In the genomic region with DNA sequence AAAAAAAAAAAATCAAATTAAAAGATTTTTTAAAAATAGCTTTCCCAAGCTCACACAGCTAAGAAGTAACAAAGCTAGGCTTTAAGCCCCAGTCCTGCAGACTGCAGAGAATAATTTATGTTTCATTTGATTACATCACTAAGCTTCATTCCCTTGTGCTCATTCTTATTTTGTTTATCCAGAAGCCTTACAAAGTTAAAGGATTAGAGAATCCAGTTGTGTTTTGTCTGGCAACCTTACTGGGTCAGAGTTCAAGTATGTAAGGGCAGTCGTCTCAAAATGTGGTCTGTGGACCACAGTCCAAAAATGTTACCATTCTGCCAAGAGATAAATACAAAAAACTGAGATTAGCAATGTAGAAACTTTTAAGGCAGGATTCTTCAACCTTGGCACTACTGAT, we compare ENCODE assay signal across 17 cellular contexts. TPM values are rescaled to one million over a fixed set of nuclear protein-coding genes. Genes with fewer than 3 reads are reported as not detected.
DNase-seq lines count a peak whose midpoint lies in the region; ATAC-seq and TF ChIP-seq lines count a peak whose summit lies in the region.
"Had no signal": no experiment of that assay in that cellular context is flagged by ENCODE, and none has a peak within 500 bp of the region (broad histone marks: within the 10 kb centered on the region; RNA-seq: fewer than 3 reads in every experiment).

No MANE protein-coding gene starts in this region.

- no peak overlapping the region for H3K4me3 Mint-ChIP-seq in activated naive CD8-positive, alpha-beta T cell treated with anti-CD3 and anti-CD28 coated beads, Interleukin-2, amount 10 ng/mL, durations not matched to agents 7 days and 5 days
- H3K4me3 Mint-ChIP-seq: CD14-positive monocyte, immature natural killer cell had no signal

- DNase-seq in AG08395 (ENCODE audit: low spot score) = peak; percentile 31
- peak; percentile 73 for DNase-seq in GM04503 (ENCODE audit: low read depth)
- DNase-seq in activated naive CD8-positive, alpha-beta T cell treated with anti-CD3 and anti-CD28 coated beads, Interleukin-2, amount 10 ng/mL, durations not matched to agents 7 days and 5 days = no peak
- DNase-seq in fibroblast of villous mesenchyme (ENCODE audit: low read depth) = peak; percentile 85
- no peak for DNase-seq in NOMO-1 treated with DMSO at 0.1 percent for 48 hours (lab: John Stamatoyannopoulos, UW; ENCODE audit: unreplicated experiment)
- no peak for DNase-seq in 8988T
- no peak for DNase-seq in NCI-H748 (lab: John Stamatoyannopoulos, UW; ENCODE audit: unreplicated experiment)
- DNase-seq: activated CD4-positive, alpha-beta T cell treated with anti-CD3 and anti-CD28 coated beads for 48 hours; DMS79 treated with DMSO at 0.1 percent for 48 hours; effector memory CD4-positive, alpha-beta T cell; immature natural killer cell; NCI-H82; SIG-M5; stimulated activated CD4-positive, alpha-beta T cell treated with anti-CD3 and anti-CD28 coated beads, Interleukin-15, amount 100 ng/mL, for 24 hours; thyroid gland had no signal

- POLR2A ChIA-PET in activated naive CD8-positive, alpha-beta T cell treated with anti-CD3 and anti-CD28 coated beads, Interleukin-2, amount 10 ng/mL, durations not matched to agents 7 days and 5 days (lab: Charles Lee) = interaction anchor here (4.1 kb wide), 1 partner anchor 25 kb away, joined by 32 read pairs; no protein-coding TSS in a partner anchor

- peaks cover 59% of the 10 kb centered on the region for H3K4me1 Mint-ChIP-seq in activated naive CD8-positive, alpha-beta T cell treated with anti-CD3 and anti-CD28 coated beads, Interleukin-2, amount 10 ng/mL, durations not matched to agents 7 days and 5 days
- H3K4me1 Mint-ChIP-seq: CD14-positive monocyte had no signal

- no peak overlapping the region for H3K4me3 ChIP-seq in fibroblast of villous mesenchyme (ENCODE audit: low read depth, low read length)
- H3K4me3 ChIP-seq: thyroid gland had no signal

- no peak for ATAC-seq in activated naive CD8-positive, alpha-beta T cell treated with anti-CD3 and anti-CD28 coated beads, Interleukin-2, amount 10 ng/mL, durations not matched to agents 7 days and 5 days (ENCODE audit: low read depth)
- ATAC-seq in HG03469 (IDR thresholded peaks at IDR 0.05; ENCODE audit: unreplicated experiment) = no peak

- H3K27ac Mint-ChIP-seq in activated naive CD8-positive, alpha-beta T cell treated with anti-CD3 and anti-CD28 coated beads, Interleukin-2, amount 10 ng/mL, durations not matched to agents 7 days and 5 days = peak overlapping the region; percentile 60
- H3K27ac Mint-ChIP-seq: CD14-positive monocyte, immature natural killer cell had no signal

- no peak for TF ChIP-seq CTCF in fibroblast of villous mesenchyme (IDR thresholded peaks at IDR 0.05; ENCODE audit: insufficient read depth, low read depth, low read length)

- H3K36me3 Mint-ChIP-seq in activated naive CD8-positive, alpha-beta T cell treated with anti-CD3 and anti-CD28 coated beads, Interleukin-2, amount 10 ng/mL, durations not matched to agents 7 days and 5 days = no peaks in the 10 kb centered on the region
- H3K36me3 Mint-ChIP-seq: CD14-positive monocyte, immature natural killer cell had no signal

- H3K27me3 Mint-ChIP-seq in activated naive CD8-positive, alpha-beta T cell treated with anti-CD3 and anti-CD28 coated beads, Interleukin-2, amount 10 ng/mL, durations not matched to agents 7 days and 5 days = no peaks in the 10 kb centered on the region

- no peaks in the 10 kb centered on the region for H3K9me3 Mint-ChIP-seq in activated naive CD8-positive, alpha-beta T cell treated with anti-CD3 and anti-CD28 coated beads, Interleukin-2, amount 10 ng/mL, durations not matched to agents 7 days and 5 days
- H3K9me3 Mint-ChIP-seq: CD14-positive monocyte, immature natural killer cell had no signal

RNA-seq across cellular contexts. Expression of gene EZH2, which starts 32.1 kb away (rescaled TPM):
- 10 to 100 TPM; 73.8 to 76.6 TPM for total RNA-seq in activated naive CD8-positive, alpha-beta T cell treated with anti-CD3 and anti-CD28 coated beads, Interleukin-2, amount 10 ng/mL, durations not matched to agents 7 days and 5 days
- 10.6 and 12.1 TPM in 2 replicates for total RNA-seq in fibroblast of villous mesenchyme

Comparison
In these comparisons a context has a peak if more than half of its experiments do, and no peak if none do; other contexts are left out.
1. DNase-seq: peak in AG08395 (single experiment), GM04503 (single experiment) and fibroblast of villous mesenchyme (single experiment); none in activated naive CD8-positive, alpha-beta T cell treated with anti-CD3 and anti-CD28 coated beads, Interleukin-2, amount 10 ng/mL, durations not matched to agents 7 days and 5 days (single experiment), NOMO-1 treated with DMSO at 0.1 percent for 48 hours (single experiment), 8988T (single experiment) and NCI-H748 (single experiment).